Comparison of ENCODE assay signal across 8 cellular contexts in the genomic region with DNA sequence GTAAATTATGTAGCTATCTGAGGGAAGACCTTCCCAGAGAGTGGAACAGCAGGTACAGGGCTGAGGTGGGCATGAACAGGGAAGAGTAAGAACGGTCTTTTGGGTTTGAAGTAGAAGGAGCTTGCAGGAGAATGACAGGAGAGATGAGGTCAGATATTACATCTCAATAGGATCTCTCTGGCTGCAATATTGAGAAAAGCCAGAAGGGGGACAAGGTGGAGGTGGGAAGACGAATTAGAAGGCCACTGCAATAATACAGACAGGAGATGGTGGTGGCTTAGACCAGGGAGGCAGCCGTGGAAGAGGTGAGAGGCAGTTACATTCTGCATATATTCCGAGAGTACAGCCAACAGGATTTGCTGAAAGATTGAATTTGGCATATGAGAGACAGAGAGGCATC.
DNase-seq lines count a peak whose midpoint lies in the region; ATAC-seq and TF ChIP-seq lines count a peak whose summit lies in the region.

No MANE protein-coding gene starts in this region.

- intact Hi-C loops in MCF 10A (cut with micrococcal nuclease), result loop anchor here (1.0 kb wide), 1 partner anchor 43 kb away; no protein-coding TSS in a partner anchor
- intact Hi-C loops in breast epithelium (cut with DNase I; ENCODE audit: low total_unique reads), result no loop called here
- intact Hi-C loops in cardiac septum (cut with DNase I), result no loop called here

- CTCF ChIA-PET in MCF 10A (lab: Yijun Ruan, JAX), result interaction anchor here (0.6 to 3.6 kb wide), 9 partner anchors 9 to 1420 kb away, joined by 3 to 29 read pairs (median 3); no protein-coding TSS in a partner anchor

- H3K9me3 Mint-ChIP-seq in MCF 10A (ENCODE audit: unreplicated experiment), result peaks cover 6% of the 10 kb centered on the region
- peaks cover 3% of the 10 kb centered on the region for H3K9me3 Mint-ChIP-seq in stimulated activated memory B cell treated with anti-CD40 and anti-IgM and Interleukin-4, amounts not matched to agents 10 μg/mL and 1 μg/mL and 100 μg/mL, for 72 hours

- H3K27ac ChIP-seq in breast epithelium (no peak overlapping the region), OCI-LY3 (ENCODE audit: low read length) (no peak overlapping the region)

- no peaks in the 10 kb centered on the region for H3K27me3 Mint-ChIP-seq in MCF 10A (ENCODE audit: insufficient read depth, unreplicated experiment)
- H3K27me3 Mint-ChIP-seq in stimulated activated memory B cell treated with anti-CD40 and anti-IgM and Interleukin-4, amounts not matched to agents 10 μg/mL and 1 μg/mL and 100 μg/mL, for 72 hours, result no peaks in the 10 kb centered on the region

- H3K27me3 ChIP-seq in breast epithelium (no peaks in the 10 kb centered on the region), OCI-LY3 (ENCODE audit: low read depth, low read length) (no peaks in the 10 kb centered on the region)

- no peak for TF ChIP-seq POLR2A in breast epithelium (IDR thresholded peaks at IDR 0.05)

- H3K79me2 ChIP-seq in OCI-LY3 (ENCODE audit: low read length), result no peaks in the 10 kb centered on the region

- H3K36me3 Mint-ChIP-seq in MCF 10A (ENCODE audit: insufficient read depth, unreplicated experiment), result peaks cover 4% of the 10 kb centered on the region
- H3K36me3 Mint-ChIP-seq in stimulated activated memory B cell treated with anti-CD40 and anti-IgM and Interleukin-4, amounts not matched to agents 10 μg/mL and 1 μg/mL and 100 μg/mL, for 72 hours, result no peaks in the 10 kb centered on the region

- no peak overlapping the region for H3K27ac Mint-ChIP-seq in MCF 10A (ENCODE audit: low read depth, unreplicated experiment)
- H3K27ac Mint-ChIP-seq in stimulated activated memory B cell treated with anti-CD40 and anti-IgM and Interleukin-4, amounts not matched to agents 10 μg/mL and 1 μg/mL and 100 μg/mL, for 72 hours, result no peak overlapping the region

- no peak overlapping the region for H3K4me2 ChIP-seq in OCI-LY3 (ENCODE audit: low read length)

- no peak overlapping the region for H3K4me3 Mint-ChIP-seq in MCF 10A (ENCODE audit: unreplicated experiment)
- H3K4me3 Mint-ChIP-seq in stimulated activated memory B cell treated with anti-CD40 and anti-IgM and Interleukin-4, amounts not matched to agents 10 μg/mL and 1 μg/mL and 100 μg/mL, for 72 hours, result no peak overlapping the region

- no peaks in the 10 kb centered on the region for H3K4me1 Mint-ChIP-seq in MCF 10A (ENCODE audit: insufficient read depth, unreplicated experiment)
- no peaks in the 10 kb centered on the region for H3K4me1 Mint-ChIP-seq in stimulated activated memory B cell treated with anti-CD40 and anti-IgM and Interleukin-4, amounts not matched to agents 10 μg/mL and 1 μg/mL and 100 μg/mL, for 72 hours

- H3K4me3 ChIP-seq in breast epithelium (no peak overlapping the region), OCI-LY3 (ENCODE audit: low read length) (no peak overlapping the region)

- H3K9ac ChIP-seq in OCI-LY3 (ENCODE audit: low read length), result no peak overlapping the region

- H3K9me3 ChIP-seq in breast epithelium, result no peaks in the 10 kb centered on the region
- H3K9me3 ChIP-seq in OCI-LY3 (ENCODE audit: insufficient read depth, low read length), result no peaks in the 10 kb centered on the region

- ATAC-seq in HG02852 (IDR thresholded peaks at IDR 0.05; ENCODE audit: unreplicated experiment) (peak; percentile 87), HG03095 (IDR thresholded peaks at IDR 0.05; ENCODE audit: unreplicated experiment) (no peak)
- ATAC-seq in stimulated activated memory B cell treated with anti-CD40 and anti-IgM and Interleukin-4, amounts not matched to agents 10 μg/mL and 1 μg/mL and 100 μg/mL, for 72 hours, result no peak

- H2AFZ ChIP-seq in OCI-LY3 (ENCODE audit: low read depth, low read length), result peak overlapping the region; percentile 12; the same call in 1 of the 2 replicates

- BruUV-seq in MCF 10A (replicated peaks; lab: Mats Ljungman, UMichigan), result no TSS peak

- H3K4me1 ChIP-seq in breast epithelium, result no peaks in the 10 kb centered on the region
- no peaks in the 10 kb centered on the region for H3K4me1 ChIP-seq in OCI-LY3 (ENCODE audit: low read length)

- H3K36me3 ChIP-seq in breast epithelium, result no peaks in the 10 kb centered on the region
- H3K36me3 ChIP-seq in OCI-LY3 (replicated peaks; ENCODE audit: low read depth, low read length), result no peaks in the 10 kb centered on the region

- H4K20me1 ChIP-seq in OCI-LY3 (ENCODE audit: insufficient read depth, low read length), result no peaks in the 10 kb centered on the region

- peak; percentile 61 for DNase-seq in MCF 10A (ENCODE audit: unreplicated experiment)
- no peak for DNase-seq in breast epithelium (ENCODE audit: low spot score in 2 of 2)
- peak; percentile 68 for DNase-seq in iPS-NIHi7 (ENCODE audit: extremely low spot score)
- no peak for DNase-seq in cardiac septum (ENCODE audit: low spot score)

- TF ChIP-seq CTCF in MCF 10A (IDR thresholded peaks at IDR 0.05; ENCODE audit: unreplicated experiment), result peak; percentile 55
- no peak for TF ChIP-seq CTCF in breast epithelium (IDR thresholded peaks at IDR 0.05)
- TF ChIP-seq CTCF in OCI-LY3 (IDR thresholded peaks at IDR 0.05; ENCODE audit: low read depth, low read length), result peak; percentile 50

- POLR2A ChIA-PET in MCF 10A (lab: Yijun Ruan, JAX), result no interaction called here

Comparison
In these comparisons a context has a peak if more than half of its experiments do, and no peak if none do; other contexts are left out.
1. DNase-seq: peak in MCF 10A (single experiment) and iPS-NIHi7 (single experiment); none in breast epithelium (0 of 2) and cardiac septum (single experiment).
2. CTCF ChIP-seq: peak in MCF 10A (single experiment) and OCI-LY3 (single experiment); none in breast epithelium (0 of 3).